In the genomic region with DNA sequence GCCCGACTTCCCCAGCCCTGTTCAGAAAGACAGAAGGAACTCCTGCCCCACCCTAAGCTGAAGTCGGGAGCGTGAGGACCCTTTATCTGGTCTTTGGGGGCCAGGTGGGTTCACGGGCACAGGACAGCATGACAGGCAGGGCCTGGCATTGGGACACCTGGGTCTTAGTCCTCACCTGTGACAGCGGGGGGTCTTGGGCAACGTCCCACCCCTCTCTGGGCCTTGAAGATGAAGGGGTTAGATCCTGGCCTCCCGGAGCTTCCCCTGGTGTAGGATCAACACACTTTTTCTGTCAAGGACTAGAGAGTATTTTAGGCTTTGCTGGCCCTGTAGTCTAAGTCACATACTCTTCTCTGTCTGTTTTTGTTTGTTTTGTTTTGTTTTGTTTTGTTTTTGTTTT, we compare ENCODE assay signal across 28 cellular contexts.
"Had no signal": no experiment of that assay in that cellular context is flagged by ENCODE, and none has a peak within 500 bp of the region (broad histone marks: within the 10 kb centered on the region; RNA-seq: fewer than 3 reads in every experiment).

No MANE protein-coding gene starts in this region.

- ATAC-seq: activated CD4-positive, alpha-beta T cell treated with anti-CD3 and anti-CD28 coated beads for 36 hours; activated CD8-positive, alpha-beta memory T cell treated with anti-CD3 and anti-CD28 coated beads, Interleukin-2, amount 10 ng/mL, durations not matched to agents 7 days and 5 days; activated CD8-positive, alpha-beta T cell treated with anti-CD3 and anti-CD28 coated beads, Interleukin-2, amount 10 ng/mL, durations not matched to agents 7 days and 5 days; body of pancreas; effector memory CD8-positive, alpha-beta T cell; gastroesophageal sphincter had no signal

- H3K4me3 ChIP-seq: body of pancreas, esophagus squamous epithelium, gastroesophageal sphincter had no signal

- H3K27ac Mint-ChIP-seq: activated CD4-positive, alpha-beta memory T cell treated with anti-CD3 and anti-CD28 coated beads for 36 hours; activated CD4-positive, alpha-beta T cell treated with anti-CD3 and anti-CD28 coated beads for 36 hours; activated CD4-positive, alpha-beta T cell treated with anti-CD3 and anti-CD28 coated beads, Interleukin-2, amount 10 ng/mL, durations not matched to agents 24 days and 14 days; activated CD8-positive, alpha-beta memory T cell treated with anti-CD3 and anti-CD28 coated beads, Interleukin-2, amount 10 ng/mL, durations not matched to agents 7 days and 5 days; activated CD8-positive, alpha-beta T cell treated with anti-CD3 and anti-CD28 coated beads, Interleukin-2, amount 10 ng/mL, durations not matched to agents 7 days and 5 days; activated naive CD4-positive, alpha-beta T cell treated with anti-CD3 and anti-CD28 coated beads for 36 hours; activated naive CD8-positive, alpha-beta T cell; activated T-helper 1 cell treated with anti-CD3 and anti-CD28 coated beads, Interleukin-12 subunit alpha, Interleukin-12 subunit beta, Interleukin-2, Interleukin-4 antibody, amounts not matched to agents 30 ng/mL and 10 ng/mL and 1 ng/mL, durations not matched to agents 14 hours and 24 hours and 36 hours; activated T-helper 2 cell treated with anti-CD3 and anti-CD28 coated beads, Interferon-gamma antibody, Interleukin-2, Interleukin-4, amounts not matched to agents 10 μg/mL and 5 μg/mL and 100 μg/mL, durations not matched to agents 14 hours and 24 hours and 36 hours; effector memory CD8-positive, alpha-beta T cell had no signal

- H3K4me1 Mint-ChIP-seq: activated CD4-positive, alpha-beta T cell treated with anti-CD3 and anti-CD28 coated beads for 36 hours; activated CD4-positive, alpha-beta T cell treated with anti-CD3 and anti-CD28 coated beads, Interleukin-2, amount 10 ng/mL, durations not matched to agents 24 days and 14 days; activated CD8-positive, alpha-beta memory T cell treated with anti-CD3 and anti-CD28 coated beads, Interleukin-2, amount 10 ng/mL, durations not matched to agents 7 days and 5 days had no signal

- H3K36me3 ChIP-seq: esophagus squamous epithelium, gastroesophageal sphincter had no signal

- H3K4me1 ChIP-seq: body of pancreas, esophagus squamous epithelium, gastroesophageal sphincter had no signal

- H3K9me3 Mint-ChIP-seq: activated CD4-positive, alpha-beta memory T cell treated with anti-CD3 and anti-CD28 coated beads for 36 hours; activated CD4-positive, alpha-beta T cell treated with anti-CD3 and anti-CD28 coated beads, Interleukin-2, amount 10 ng/mL, durations not matched to agents 24 days and 14 days; activated naive CD4-positive, alpha-beta T cell treated with anti-CD3 and anti-CD28 coated beads for 36 hours; activated T-helper 1 cell treated with anti-CD3 and anti-CD28 coated beads, Interleukin-12 subunit alpha, Interleukin-12 subunit beta, Interleukin-2, Interleukin-4 antibody, amounts not matched to agents 30 ng/mL and 10 ng/mL and 1 ng/mL, durations not matched to agents 14 hours and 24 hours and 36 hours; activated T-helper 2 cell treated with anti-CD3 and anti-CD28 coated beads, Interferon-gamma antibody, Interleukin-2, Interleukin-4, amounts not matched to agents 10 μg/mL and 5 μg/mL and 100 μg/mL, durations not matched to agents 14 hours and 24 hours and 36 hours; effector memory CD8-positive, alpha-beta T cell had no signal

- H3K36me3 Mint-ChIP-seq: activated CD4-positive, alpha-beta memory T cell treated with anti-CD3 and anti-CD28 coated beads for 36 hours; activated CD8-positive, alpha-beta memory T cell treated with anti-CD3 and anti-CD28 coated beads, Interleukin-2, amount 10 ng/mL, durations not matched to agents 7 days and 5 days; activated naive CD8-positive, alpha-beta T cell had no signal

- H3K9me3 ChIP-seq: body of pancreas, esophagus squamous epithelium, gastroesophageal sphincter had no signal

- H3K4me3 Mint-ChIP-seq: activated CD4-positive, alpha-beta memory T cell treated with anti-CD3 and anti-CD28 coated beads for 36 hours; activated CD4-positive, alpha-beta T cell treated with anti-CD3 and anti-CD28 coated beads for 36 hours; activated CD4-positive, alpha-beta T cell treated with anti-CD3 and anti-CD28 coated beads, Interleukin-2, amount 10 ng/mL, durations not matched to agents 24 days and 14 days; activated CD8-positive, alpha-beta memory T cell treated with anti-CD3 and anti-CD28 coated beads, Interleukin-2, amount 10 ng/mL, durations not matched to agents 7 days and 5 days; activated CD8-positive, alpha-beta T cell treated with anti-CD3 and anti-CD28 coated beads, Interleukin-2, amount 10 ng/mL, durations not matched to agents 7 days and 5 days; activated naive CD4-positive, alpha-beta T cell treated with anti-CD3 and anti-CD28 coated beads for 36 hours; activated naive CD8-positive, alpha-beta T cell; activated T-helper 1 cell treated with anti-CD3 and anti-CD28 coated beads, Interleukin-12 subunit alpha, Interleukin-12 subunit beta, Interleukin-2, Interleukin-4 antibody, amounts not matched to agents 30 ng/mL and 10 ng/mL and 1 ng/mL, durations not matched to agents 14 hours and 24 hours and 36 hours; effector memory CD8-positive, alpha-beta T cell had no signal

- H3K27ac ChIP-seq: body of pancreas, epithelial cell of prostate, esophagus squamous epithelium, gastroesophageal sphincter had no signal

- H3K27me3 Mint-ChIP-seq: activated CD4-positive, alpha-beta memory T cell treated with anti-CD3 and anti-CD28 coated beads for 36 hours; activated CD4-positive, alpha-beta T cell treated with anti-CD3 and anti-CD28 coated beads, Interleukin-2, amount 10 ng/mL, durations not matched to agents 24 days and 14 days; activated CD8-positive, alpha-beta memory T cell treated with anti-CD3 and anti-CD28 coated beads, Interleukin-2, amount 10 ng/mL, durations not matched to agents 7 days and 5 days had no signal

- DNase-seq: activated CD4-positive, alpha-beta memory T cell treated with anti-CD3 and anti-CD28 coated beads for 36 hours; activated CD4-positive, alpha-beta T cell treated with anti-CD3 and anti-CD28 coated beads for 36 hours; activated CD4-positive, alpha-beta T cell treated with anti-CD3 and anti-CD28 coated beads, Interleukin-2, amount 10 ng/mL, durations not matched to agents 24 days and 14 days; activated CD4-positive, CD25-positive, alpha-beta regulatory T cell; activated CD4-positive, CD25-positive, alpha-beta regulatory T cell treated with anti-CD3 and anti-CD28 coated beads, Interleukin-2, amount 50 U/mL, for 72 hours; activated CD8-positive, alpha-beta memory T cell treated with anti-CD3 and anti-CD28 coated beads, Interleukin-2, amount 10 ng/mL, durations not matched to agents 7 days and 5 days; activated CD8-positive, alpha-beta memory T cell treated with anti-CD3 and anti-CD28 coated beads, Interleukin-2, amount 50 U/mL, for 4 hours; activated CD8-positive, alpha-beta T cell treated with anti-CD3 and anti-CD28 coated beads, Interleukin-2, amount 10 ng/mL, durations not matched to agents 7 days and 5 days; activated effector memory CD4-positive, alpha-beta T cell treated with anti-CD3 and anti-CD28 coated beads, Interleukin-2, amount 50 U/mL, for 16 hours; activated naive CD4-positive, alpha-beta T cell treated with anti-CD3 and anti-CD28 coated beads for 36 hours; activated T-cell treated with anti-CD3 and anti-CD28 coated beads, Interleukin-2, amount 50 U/mL, for 1 hour; activated T-cell treated with anti-CD3 and anti-CD28 coated beads, Interleukin-2, amount 50 U/mL, for 48 hours; amniotic stem cell; anterior cingulate cortex; body of pancreas; caudate nucleus; cortex of kidney; dermis blood vessel endothelial cell; effector CD4-positive, alpha-beta T cell; effector memory CD8-positive, alpha-beta T cell; esophagus squamous epithelium; foreskin melanocyte; T-helper 2 cell had no signal

- H3K27me3 ChIP-seq: body of pancreas had no signal
